ENCODE assay signal across 1 cellular context in genomic region chr9:109022909-109023308, GRCh38.
TF ChIP-seq lines count a peak whose summit lies in the region.

No MANE protein-coding gene starts in this region.

TF ChIP-seq in HepG2, 621 proteins besides CTCF, POLR2A, EP300 and RAD21 (continued from another document):
- peak; percentile 95 for TF ChIP-seq ARID5B (CRISPR knock-in tag; IDR thresholded peaks at IDR 0.05)
- peak; percentile 59; the same call in 1 of the 2 replicates for TF ChIP-seq HMG20A (CRISPR knock-in tag; IDR thresholded peaks at IDR 0.05; ENCODE audit: borderline replicate concordance)
- 0 out of 2 replicates have a peak, but pooled peaks have one; percentile 18 for TF ChIP-seq NFE2L2 (IDR thresholded peaks at IDR 0.05; ENCODE audit: low read length)
- no peak for TF ChIP-seq PRPF4 (IDR thresholded peaks at IDR 0.05; ENCODE audit: low read depth, low read length, poor library complexity, severe bottlenecking)
- TF ChIP-seq TEAD3 (CRISPR knock-in tag; optimal IDR thresholded peaks at IDR 0.05; ENCODE audit: borderline replicate concordance): peak; percentile 61
- 0 out of 2 replicates have a peak, but pooled peaks have one; percentile 30 for TF ChIP-seq FOSL2 (CRISPR knock-in tag; IDR thresholded peaks at IDR 0.05)
- no peak for TF ChIP-seq BCL3 (CRISPR knock-in tag; IDR thresholded peaks at IDR 0.05)
- TF ChIP-seq BCL6 (CRISPR knock-in tag; IDR thresholded peaks at IDR 0.05): peak; percentile 92
- no peak for TF ChIP-seq IKZF4 (CRISPR knock-in tag; IDR thresholded peaks at IDR 0.05; ENCODE audit: borderline replicate concordance, low read depth, not compliant biosample characterization)
- no peak for TF ChIP-seq MEIS2 (CRISPR knock-in tag; IDR thresholded peaks at IDR 0.05)
- TF ChIP-seq TBX3 (IDR thresholded peaks at IDR 0.05; ENCODE audit: borderline replicate concordance): peak; percentile 54
- TF ChIP-seq ZNF878 (CRISPR knock-in tag; IDR thresholded peaks at IDR 0.05): no peak
- peak; percentile 66; the same call in 1 of the 2 replicates for TF ChIP-seq ISL2 (CRISPR knock-in tag; IDR thresholded peaks at IDR 0.05)
- TF ChIP-seq ZNF430 (CRISPR knock-in tag; IDR thresholded peaks at IDR 0.05): no peak
- no peak for TF ChIP-seq YY1 (IDR thresholded peaks at IDR 0.05; ENCODE audit: insufficient read depth, insufficient replicate concordance, low read depth, low read length)
- no peak for TF ChIP-seq ZNF512B (CRISPR knock-in tag; IDR thresholded peaks at IDR 0.05; ENCODE audit: borderline replicate concordance)
- TF ChIP-seq FIP1L1 (IDR thresholded peaks at IDR 0.05; ENCODE audit: borderline replicate concordance, insufficient read depth, low read depth, low read length): no peak
- peak; percentile 58; the same call in 1 of the 2 replicates for TF ChIP-seq FOXJ3 (CRISPR knock-in tag; IDR thresholded peaks at IDR 0.05; ENCODE audit: borderline replicate concordance)
- no peak for TF ChIP-seq HNF1A (IDR thresholded peaks at IDR 0.05; ENCODE audit: low read depth)
- TF ChIP-seq HNF1A (CRISPR knock-in tag; IDR thresholded peaks at IDR 0.05; ENCODE audit: borderline replicate concordance): peak; percentile 34; the same call in 1 of the 2 replicates
- TF ChIP-seq TCF7 (IDR thresholded peaks at IDR 0.05; ENCODE audit: low read depth): peak; percentile 69
- no peak for TF ChIP-seq LCORL (IDR thresholded peaks at IDR 0.05)
- TF ChIP-seq LCORL (CRISPR knock-in tag; IDR thresholded peaks at IDR 0.05): no peak
- TF ChIP-seq KDM1A (CRISPR knock-in tag; IDR thresholded peaks at IDR 0.05): no peak
- TF ChIP-seq HOXD1 (CRISPR knock-in tag; IDR thresholded peaks at IDR 0.05): peak; percentile 54; the same call in 1 of the 2 replicates
- 0 out of 2 replicates have a peak, but pooled peaks have one; percentile 38 for TF ChIP-seq SIX1 (CRISPR knock-in tag; IDR thresholded peaks at IDR 0.05; ENCODE audit: borderline replicate concordance)
- peak; percentile 87 for TF ChIP-seq ZNF281 (CRISPR knock-in tag; IDR thresholded peaks at IDR 0.05; ENCODE audit: borderline replicate concordance)
- no peak for TF ChIP-seq SOX6 (IDR thresholded peaks at IDR 0.05)
- TF ChIP-seq SOX6 (CRISPR knock-in tag; IDR thresholded peaks at IDR 0.05): peak; percentile 72
- TF ChIP-seq PITX1 (CRISPR knock-in tag; IDR thresholded peaks at IDR 0.05): 0 out of 2 replicates have a peak, but pooled peaks have one; percentile 43
- TF ChIP-seq ZNF10 (CRISPR knock-in tag; IDR thresholded peaks at IDR 0.05; ENCODE audit: borderline replicate concordance, low read depth): no peak
- no peak for TF ChIP-seq HMG20B (CRISPR knock-in tag; conservative IDR thresholded peaks at IDR 0.05)
- no peak for TF ChIP-seq NR2F6 (IDR thresholded peaks at IDR 0.05)
- TF ChIP-seq NR2F6 (CRISPR knock-in tag; IDR thresholded peaks at IDR 0.05): 0 out of 2 replicates have a peak, but pooled peaks have one; percentile 7
- TF ChIP-seq SOX13 (IDR thresholded peaks at IDR 0.05): no peak
- TF ChIP-seq SOX13 (CRISPR knock-in tag; conservative IDR thresholded peaks at IDR 0.05 in 1 of 2, IDR thresholded peaks at IDR 0.05 in 1 of 2): peak in 1 of 2 experiments; percentile 87; a peak in 2 of 4 replicates
TF ChIP-seq in HepG2: peak in this region for 35.
